ENCODE assay signal across 31 cellular contexts in the genomic region with DNA sequence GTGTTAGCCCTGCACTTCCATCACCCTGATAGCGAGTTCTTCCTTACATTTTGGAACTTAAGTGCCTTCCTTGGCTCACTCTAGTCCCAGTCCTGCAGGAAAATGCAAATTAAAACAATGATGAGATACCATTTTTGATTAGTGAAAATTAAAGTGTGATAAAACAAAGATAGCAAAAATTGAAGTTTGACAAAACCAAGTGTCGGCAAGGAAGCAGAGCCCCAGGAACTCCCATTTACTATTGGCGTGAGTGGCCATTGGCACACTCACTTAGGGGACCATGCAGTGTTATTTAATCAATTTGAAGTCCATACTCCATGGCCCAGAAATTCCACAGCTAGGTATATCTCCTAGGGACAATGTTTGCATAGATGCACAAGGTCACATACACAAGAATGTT. TPM values are rescaled to one million over a fixed set of nuclear protein-coding genes. Genes with fewer than 3 reads are reported as not detected.
"Had no signal": no experiment of that assay in that cellular context is flagged by ENCODE, and none has a peak within 500 bp of the region (broad histone marks: within the 10 kb centered on the region; RNA-seq: fewer than 3 reads in every experiment).

No MANE protein-coding gene starts in this region.

- FAIRE-seq: urothelium cell line had no signal

- H3K27me3 Mint-ChIP-seq: type B pancreatic cell had no signal

- H3K9me3 Mint-ChIP-seq: stimulated activated effector memory CD8-positive, alpha-beta T cell treated with anti-CD3 and anti-CD28 coated beads, Interleukin-12 subunit alpha, Interleukin-12 subunit beta, amount 100 ng/mL, for 72 hours; stimulated activated memory B cell treated with anti-CD40 and anti-IgM and Interleukin-4, amounts not matched to agents 10 μg/mL and 1 μg/mL and 100 μg/mL, for 72 hours; stimulated activated naive B cell treated with anti-CD40 and anti-IgM and Interleukin-4, amounts not matched to agents 10 μg/mL and 1 μg/mL and 100 μg/mL, for 72 hours; stimulated activated naive CD8-positive, alpha-beta T cell treated with anti-CD3 and anti-CD28 coated beads, Interleukin-15, amount 100 ng/mL, for 72 hours; stimulated activated naive CD8-positive, alpha-beta T cell treated with anti-CD3 and anti-CD28 coated beads, Interleukin-15, Interleukin-2, amounts not matched to agents 100 ng/mL and 50 ng/mL, for 24 hours had no signal

- H3K4me3 Mint-ChIP-seq: stimulated activated effector memory CD8-positive, alpha-beta T cell treated with anti-CD3 and anti-CD28 coated beads, Interleukin-12 subunit alpha, Interleukin-12 subunit beta, amount 100 ng/mL, for 72 hours; stimulated activated memory B cell treated with anti-CD40 and anti-IgM and Interleukin-4, amounts not matched to agents 10 μg/mL and 1 μg/mL and 100 μg/mL, for 72 hours; stimulated activated naive B cell treated with anti-CD40 and anti-IgM and Interleukin-4, amounts not matched to agents 10 μg/mL and 1 μg/mL and 100 μg/mL, for 72 hours; stimulated activated naive CD8-positive, alpha-beta T cell treated with anti-CD3 and anti-CD28 coated beads, Interleukin-15, amount 100 ng/mL, for 72 hours; stimulated activated naive CD8-positive, alpha-beta T cell treated with anti-CD3 and anti-CD28 coated beads, Interleukin-15, Interleukin-2, amounts not matched to agents 100 ng/mL and 50 ng/mL, for 24 hours; type B pancreatic cell had no signal

- ATAC-seq: stimulated activated effector memory CD8-positive, alpha-beta T cell treated with anti-CD3 and anti-CD28 coated beads, Interleukin-12 subunit alpha, Interleukin-12 subunit beta, amount 100 ng/mL, for 72 hours; stimulated activated memory B cell treated with anti-CD40 and anti-IgM and Interleukin-4, amounts not matched to agents 10 μg/mL and 1 μg/mL and 100 μg/mL, for 72 hours; stimulated activated naive B cell treated with anti-CD40 and anti-IgM and Interleukin-4, amounts not matched to agents 10 μg/mL and 1 μg/mL and 100 μg/mL, for 72 hours; stimulated activated naive CD8-positive, alpha-beta T cell treated with anti-CD3 and anti-CD28 coated beads, Interleukin-15, amount 100 ng/mL, for 72 hours; stimulated activated naive CD8-positive, alpha-beta T cell treated with anti-CD3 and anti-CD28 coated beads, Interleukin-15, Interleukin-2, amounts not matched to agents 100 U/mL and 50 U/mL, for 24 hours; upper lobe of right lung had no signal

- H3K4me1 Mint-ChIP-seq: stimulated activated effector memory CD8-positive, alpha-beta T cell treated with anti-CD3 and anti-CD28 coated beads, Interleukin-12 subunit alpha, Interleukin-12 subunit beta, amount 100 ng/mL, for 72 hours; stimulated activated memory B cell treated with anti-CD40 and anti-IgM and Interleukin-4, amounts not matched to agents 10 μg/mL and 1 μg/mL and 100 μg/mL, for 72 hours; stimulated activated naive B cell treated with anti-CD40 and anti-IgM and Interleukin-4, amounts not matched to agents 10 μg/mL and 1 μg/mL and 100 μg/mL, for 72 hours; stimulated activated naive CD8-positive, alpha-beta T cell treated with anti-CD3 and anti-CD28 coated beads, Interleukin-15, amount 100 ng/mL, for 72 hours had no signal

- H3K27me3 ChIP-seq: stomach, suprapubic skin, testis, thyroid gland, tibial artery, tibial nerve, transverse colon, upper lobe of left lung, upper lobe of right lung, uterus, vagina had no signal

- H3K36me3 ChIP-seq: stomach, thoracic aorta, thyroid gland, tibial artery, tibial nerve, transverse colon, upper lobe of left lung, upper lobe of right lung, uterus, vagina had no signal

- H3K4me3 ChIP-seq: stomach, suprapubic skin, testis, thoracic aorta, thyroid gland, tibial artery, tibial nerve, transverse colon, upper lobe of left lung, upper lobe of right lung, uterus, vagina had no signal

- H3K27ac ChIP-seq: stomach, suprapubic skin, testis, thoracic aorta, thyroid gland, tibial artery, tibial nerve, transverse colon, upper lobe of left lung, upper lobe of right lung, uterus, vagina had no signal

- H3K4me1 ChIP-seq: testis, thyroid gland, tibial artery, transverse colon, upper lobe of left lung, upper lobe of right lung, uterus had no signal

- H3K27ac Mint-ChIP-seq: stimulated activated effector memory CD8-positive, alpha-beta T cell treated with anti-CD3 and anti-CD28 coated beads, Interleukin-12 subunit alpha, Interleukin-12 subunit beta, amount 100 ng/mL, for 72 hours; stimulated activated memory B cell treated with anti-CD40 and anti-IgM and Interleukin-4, amounts not matched to agents 10 μg/mL and 1 μg/mL and 100 μg/mL, for 72 hours; stimulated activated naive B cell treated with anti-CD40 and anti-IgM and Interleukin-4, amounts not matched to agents 10 μg/mL and 1 μg/mL and 100 μg/mL, for 72 hours; stimulated activated naive CD8-positive, alpha-beta T cell treated with anti-CD3 and anti-CD28 coated beads, Interleukin-15, Interleukin-2, amounts not matched to agents 100 ng/mL and 50 ng/mL, for 24 hours; type B pancreatic cell had no signal

- H3K9me3 ChIP-seq: stomach, suprapubic skin, testis, thoracic aorta, thyroid gland, tibial artery, tibial nerve, transverse colon, upper lobe of left lung, upper lobe of right lung, uterus, vagina had no signal

- DNase-seq: stimulated activated CD4-positive, alpha-beta T cell treated with anti-CD3 and anti-CD28 coated beads, Interleukin-2, amount 100 ng/mL, for 48 hours; stimulated activated CD4-positive, alpha-beta T cell treated with anti-CD3 and anti-CD28 coated beads, Interleukin-4, amount 100 ng/mL, for 1 hour; stimulated activated CD4-positive, alpha-beta T cell treated with anti-CD3 and anti-CD28 coated beads, Interleukin-4, amount 100 ng/mL, for 24 hours; stimulated activated CD4-positive, alpha-beta T cell treated with anti-CD3 and anti-CD28 coated beads, Interleukin-4, amount 100 ng/mL, for 4 hours; stimulated activated CD8-positive, alpha-beta memory T cell treated with anti-CD3 and anti-CD28 coated beads, Interleukin-4, amount 100 ng/mL, for 48 hours; stimulated activated naive B cell treated with anti-CD40 and anti-IgM and Interleukin-4, amounts not matched to agents 10 μg/mL and 1 μg/mL and 100 μg/mL, for 72 hours; stimulated activated naive CD4-positive, alpha-beta T cell; stimulated activated naive CD4-positive, alpha-beta T cell treated with Interleukin-2 at 50 U/mL for 16 hours; stimulated activated naive CD8-positive, alpha-beta T cell treated with anti-CD3 and anti-CD28 coated beads, Interleukin-15, amount 100 ng/mL, for 72 hours; stimulated activated naive CD8-positive, alpha-beta T cell treated with anti-CD3 and anti-CD28 coated beads, Interleukin-15, Interleukin-2, amounts not matched to agents 100 U/mL and 50 U/mL, for 24 hours; stomach; substantia nigra; testis; thyroid gland; tibial artery; transverse colon; trophoblast cell; upper lobe of left lung; upper lobe of right lung; uterus had no signal

- H3K36me3 Mint-ChIP-seq: stimulated activated effector memory CD8-positive, alpha-beta T cell treated with anti-CD3 and anti-CD28 coated beads, Interleukin-12 subunit alpha, Interleukin-12 subunit beta, amount 100 ng/mL, for 72 hours; stimulated activated memory B cell treated with anti-CD40 and anti-IgM and Interleukin-4, amounts not matched to agents 10 μg/mL and 1 μg/mL and 100 μg/mL, for 72 hours; stimulated activated naive B cell treated with anti-CD40 and anti-IgM and Interleukin-4, amounts not matched to agents 10 μg/mL and 1 μg/mL and 100 μg/mL, for 72 hours; type B pancreatic cell had no signal

RNA-seq across cellular contexts. Expression of a gene that starts 28.4 kb away (rescaled TPM):
- total RNA-seq: subcutaneous adipose tissue, transverse colon, upper lobe of right lung, ureter had no signal
